Comparison of ENCODE assay signal across 8 cellular contexts in genomic region chr4:182478475-182478874, GRCh38.
DNase-seq lines count a peak whose midpoint lies in the region; ATAC-seq and TF ChIP-seq lines count a peak whose summit lies in the region.

No MANE protein-coding gene starts in this region.

- peaks cover 16% of the 10 kb centered on the region for H3K27me3 Mint-ChIP-seq in T-helper 17 cell

- TF ChIP-seq RAD21 in HCT116 (IDR thresholded peaks at IDR 0.05; ENCODE audit: low read depth): peak; percentile 42

- H3K4me1 ChIP-seq in HCT116 (ENCODE audit: control insufficient read depth in 1 of 2, insufficient read depth in 2 of 2, low read length in 2 of 2) (no peaks in the 10 kb centered on the region), thoracic aorta (ENCODE audit: control insufficient read depth in 1 of 2, low read depth in 2 of 2) (no peaks in the 10 kb centered on the region)

- H3K9me3 Mint-ChIP-seq in stimulated activated effector memory CD8-positive, alpha-beta T cell treated with anti-CD3 and anti-CD28 coated beads, Interleukin-12 subunit alpha, Interleukin-12 subunit beta, amount 100 ng/mL, for 72 hours: no peaks in the 10 kb centered on the region

- H3K79me2 ChIP-seq in HCT116 (ENCODE audit: insufficient read depth, low read length): no peaks in the 10 kb centered on the region

- no peak overlapping the region for H3K27ac Mint-ChIP-seq in T-helper 17 cell
- no peak overlapping the region for H3K27ac Mint-ChIP-seq in stimulated activated effector memory CD8-positive, alpha-beta T cell treated with anti-CD3 and anti-CD28 coated beads, Interleukin-12 subunit alpha, Interleukin-12 subunit beta, amount 100 ng/mL, for 72 hours

- H3K4me3 ChIP-seq in HCT116 (replicated peaks in 1 of 2; ENCODE audit: low read depth in 1 of 2, low read length in 2 of 2) (no peak overlapping the region), thoracic aorta (no peak overlapping the region)

- no peaks in the 10 kb centered on the region for H3K36me3 Mint-ChIP-seq in T-helper 17 cell (ENCODE audit: low read depth)
- H3K36me3 Mint-ChIP-seq in stimulated activated effector memory CD8-positive, alpha-beta T cell treated with anti-CD3 and anti-CD28 coated beads, Interleukin-12 subunit alpha, Interleukin-12 subunit beta, amount 100 ng/mL, for 72 hours: no peaks in the 10 kb centered on the region

- no TSS peak for BruUV-seq in HCT116 (replicated peaks; lab: Mats Ljungman, UMichigan)

- no peak overlapping the region for H3K9ac ChIP-seq in HCT116 (ENCODE audit: low read length)

- POLR2A ChIA-PET in HCT116 (lab: Charles Lee): no interaction called here

- intact Hi-C loops in HCT116 (cut with micrococcal nuclease): loop anchor here (1.0 kb wide), 1 partner anchor 328 kb away; no protein-coding TSS in a partner anchor

- H3K36me3 ChIP-seq in HCT116 (ENCODE audit: control insufficient read depth in 1 of 2, insufficient read depth in 2 of 2, low read length in 2 of 2) (no peaks in the 10 kb centered on the region), thoracic aorta (no peaks in the 10 kb centered on the region)

- H3K27me3 ChIP-seq in HCT116 (ENCODE audit: insufficient read depth, low read length) (peaks cover 9% of the 10 kb centered on the region; the same call in 1 of the 2 replicates), thoracic aorta (replicated peaks; ENCODE audit: insufficient read depth) (no peaks in the 10 kb centered on the region)

- H3K27ac ChIP-seq in HCT116 (ENCODE audit: low read depth, low read length) (no peak overlapping the region), thoracic aorta (no peak overlapping the region)

- H3K4me2 ChIP-seq in HCT116 (ENCODE audit: low read length): no peak overlapping the region

- peak; percentile 74 for ATAC-seq in HCT116
- ATAC-seq in T-helper 17 cell: peak; percentile 50
- ATAC-seq in thoracic aorta (ENCODE audit: insufficient number of reproducible peaks, low FRiP score, low read depth): no peak
- no peak for ATAC-seq in HG03045 (IDR thresholded peaks at IDR 0.05; ENCODE audit: unreplicated experiment)
- ATAC-seq in stimulated activated effector memory CD8-positive, alpha-beta T cell treated with anti-CD3 and anti-CD28 coated beads, Interleukin-12 subunit alpha, Interleukin-12 subunit beta, amount 100 ng/mL, for 72 hours: no peak

- H3K9me3 ChIP-seq in HCT116 (ENCODE audit: control insufficient read depth in 1 of 2, insufficient read depth in 1 of 2, low read depth in 1 of 2, low read length in 2 of 2): no peaks in the 10 kb centered on the region
- no peaks in the 10 kb centered on the region for H3K9me3 ChIP-seq in T-helper 17 cell (ENCODE audit: control insufficient read depth, low read length, poor library complexity, severe bottlenecking)
- no peaks in the 10 kb centered on the region for H3K9me3 ChIP-seq in thoracic aorta

- CTCF ChIA-PET in HCT116 (lab: Charles Lee): no interaction called here

- TF ChIP-seq POLR2A in HCT116 (IDR thresholded peaks at IDR 0.05; ENCODE audit: borderline replicate concordance, extremely low read depth, insufficient read depth, insufficient read length): no peak

- RAD21 ChIA-PET in HCT116 (lab: Charles Lee; ENCODE audit: low non-redundant PET in 1 of 2, low total read pairs in 2 of 2, uncharacterized antibody in 2 of 2, unreplicated experiment in 2 of 2): no interaction called here

- H3K4me3 Mint-ChIP-seq in T-helper 17 cell: no peak overlapping the region
- H3K4me3 Mint-ChIP-seq in stimulated activated effector memory CD8-positive, alpha-beta T cell treated with anti-CD3 and anti-CD28 coated beads, Interleukin-12 subunit alpha, Interleukin-12 subunit beta, amount 100 ng/mL, for 72 hours: no peak overlapping the region

- H2AFZ ChIP-seq in HCT116 (ENCODE audit: low read depth, low read length, poor library complexity, severe bottlenecking): no peak overlapping the region

- no peaks in the 10 kb centered on the region; the same call in 1 of the 2 replicates for H4K20me1 ChIP-seq in HCT116 (ENCODE audit: insufficient read depth)

- H3K4me1 Mint-ChIP-seq in T-helper 17 cell: no peaks in the 10 kb centered on the region
- H3K4me1 Mint-ChIP-seq in stimulated activated effector memory CD8-positive, alpha-beta T cell treated with anti-CD3 and anti-CD28 coated beads, Interleukin-12 subunit alpha, Interleukin-12 subunit beta, amount 100 ng/mL, for 72 hours: no peaks in the 10 kb centered on the region

- DNase-seq in GM04503 (ENCODE audit: low read depth) (peak; percentile 5), HCT116 (ENCODE audit: low read depth, low spot score) (peak; percentile 16), NCI-H1092 (lab: John Stamatoyannopoulos, UW) (peak; percentile 46), T-helper 17 cell (no peak), glomerular visceral epithelial cell (ENCODE audit: extremely low spot score) (peak; percentile 51), thoracic aorta (ENCODE audit: low spot score) (no peak)
- DNase-seq in stimulated activated effector memory CD8-positive, alpha-beta T cell treated with anti-CD3 and anti-CD28 coated beads, Interleukin-12 subunit alpha, Interleukin-12 subunit beta, amount 100 ng/mL, for 72 hours (ENCODE audit: low spot score in 2 of 2): no peak

- H3K9me2 ChIP-seq in HCT116 (ENCODE audit: insufficient read depth): no peaks in the 10 kb centered on the region

- TF ChIP-seq CTCF in HCT116 (IDR thresholded peaks at IDR 0.05 in 2 of 3, conservative IDR thresholded peaks at IDR 0.05 in 1 of 3; ENCODE audit: borderline replicate concordance in 1 of 3, insufficient read depth in 1 of 3, low read depth in 2 of 3, low read length in 2 of 3) (peak; percentile 47 to 54 (median 53); a peak in 5 of 6 replicates), thoracic aorta (IDR thresholded peaks at IDR 0.05) (peak; percentile 57)

TF ChIP-seq in HCT116, 20 proteins besides CTCF, POLR2A, EP300 and RAD21:
- TF ChIP-seq CEBPB (IDR thresholded peaks at IDR 0.05; ENCODE audit: low read depth): no peak

Comparison
In these comparisons a context has a peak if more than half of its experiments do, and no peak if none do; other contexts are left out.
1. DNase-seq: peak in GM04503 (single experiment), HCT116 (single experiment), NCI-H1092 (single experiment) and glomerular visceral epithelial cell (single experiment); none in T-helper 17 cell (0 of 3), thoracic aorta (single experiment) and stimulated activated effector memory CD8-positive, alpha-beta T cell treated with anti-CD3 and anti-CD28 coated beads, Interleukin-12 subunit alpha, Interleukin-12 subunit beta, amount 100 ng/mL, for 72 hours (0 of 2).
2. ATAC-seq: peak in HCT116 (single experiment) and T-helper 17 cell (single experiment); none in thoracic aorta (single experiment), HG03045 (single experiment) and stimulated activated effector memory CD8-positive, alpha-beta T cell treated with anti-CD3 and anti-CD28 coated beads, Interleukin-12 subunit alpha, Interleukin-12 subunit beta, amount 100 ng/mL, for 72 hours (single experiment).